8 cellular contexts compared by ENCODE assay signal in genomic region chr1:184387069-184387870, GRCh38. TPM values are rescaled to one million over a fixed set of nuclear protein-coding genes. Genes with fewer than 3 reads are reported as not detected.
DNase-seq lines count a peak whose midpoint lies in the region; ATAC-seq and TF ChIP-seq lines count a peak whose summit lies in the region.

No MANE protein-coding gene starts in this region.

- no peaks in the 10 kb centered on the region for H3K27me3 ChIP-seq in SJSA1 (replicated peaks)

- in situ Hi-C loops in astrocyte of the spinal cord (cut with HindIII; ENCODE audit: low sequenced_read_pairs): no loop called here

- no peak for TF ChIP-seq CTCF in astrocyte of the spinal cord (IDR thresholded peaks at IDR 0.05; ENCODE audit: low read depth, low read length)

- H3K4me3 ChIP-seq in SJSA1 (peak overlapping the region; percentile 75), astrocyte of the spinal cord (ENCODE audit: low read depth, low read length) (peak overlapping the region; percentile 64), iPS-18c (ENCODE audit: insufficient read depth, low read depth, low read length) (peak overlapping the region; percentile 62)

- DNase-seq in Daoy (ENCODE audit: low read depth) (peak; percentile 41), SJSA1 (ENCODE audit: low read depth in 1 of 2, low spot score in 2 of 2) (peak in 1 of 2 experiments; percentile 50), astrocyte of the spinal cord (ENCODE audit: low read depth, low spot score) (peak; percentile 31)
- DNase-seq in stimulated activated CD4-positive, alpha-beta T cell treated with anti-CD3 and anti-CD28 coated beads, Interleukin-12 subunit alpha, Interleukin-12 subunit beta, amount 100 ng/mL, for 4 hours: peak; percentile 6

- H3K36me3 ChIP-seq in SJSA1: no peaks in the 10 kb centered on the region

- peak overlapping the region; percentile 28 for H3K27ac ChIP-seq in SJSA1

- ATAC-seq in HG02678 (IDR thresholded peaks at IDR 0.05; ENCODE audit: unreplicated experiment) (peak; percentile 32), GM19455 (IDR thresholded peaks at IDR 0.05; ENCODE audit: unreplicated experiment) (no peak), HG02981 (IDR thresholded peaks at IDR 0.05; ENCODE audit: unreplicated experiment) (no peak)

- H3K9me3 ChIP-seq in SJSA1 (replicated peaks): 0 out of 2 replicates have a peak, but pooled peaks cover 4% of the 10 kb centered on the region
- H3K9me3 ChIP-seq in iPS-18c (ENCODE audit: control insufficient read depth, insufficient read depth, low read length): no peaks in the 10 kb centered on the region

- peaks cover 19% of the 10 kb centered on the region for H3K4me1 ChIP-seq in SJSA1 (replicated peaks)

RNA-seq across cellular contexts. Expression of gene C1orf21, which starts 0.4 kb away (rescaled TPM):
- total RNA-seq in Daoy (2014; rRNA removed; shearing (Covaris generic)): 5.5 and 17.8 TPM in 2 replicates
- 5.9 and 13.3 TPM in 2 replicates for total RNA-seq in SJSA1 (2014; rRNA removed; shearing (Covaris generic))
